19 cellular contexts compared by ENCODE assay signal in the genomic region with DNA sequence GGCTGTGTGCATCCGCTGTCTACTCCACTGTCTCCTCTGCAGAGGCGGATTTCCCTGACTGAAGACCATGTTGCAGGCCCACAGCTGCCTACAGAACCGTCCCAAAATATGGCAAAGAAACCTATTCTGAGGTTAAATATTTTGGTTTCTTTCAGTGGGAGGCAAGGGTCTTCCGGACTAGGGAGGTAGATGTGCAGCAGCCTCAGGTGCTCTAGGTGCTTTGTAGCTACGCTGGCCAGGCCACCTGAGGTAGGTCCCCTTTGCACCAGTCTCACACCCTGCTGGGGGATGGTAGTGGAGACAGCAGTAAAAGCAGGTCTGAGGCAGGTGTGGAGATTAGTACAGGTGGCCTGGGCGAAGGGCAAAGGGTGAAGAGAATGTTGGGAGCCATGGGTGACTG. TPM values are rescaled to one million over a fixed set of nuclear protein-coding genes. Genes with fewer than 3 reads are reported as not detected.
"Had no signal": no experiment of that assay in that cellular context is flagged by ENCODE, and none has a peak within 500 bp of the region (broad histone marks: within the 10 kb centered on the region; RNA-seq: fewer than 3 reads in every experiment).

No MANE protein-coding gene starts in this region.

- H3K4me3 ChIP-seq: dorsolateral prefrontal cortex, esophagus squamous epithelium, mucosa of descending colon, prostate gland, thoracic aorta had no signal

- H3K4me1 Mint-ChIP-seq: nephron, WTC11 had no signal

- H3K4me3 Mint-ChIP-seq: activated T-helper 1 cell treated with anti-CD3 and anti-CD28 coated beads, Interleukin-12 subunit alpha, Interleukin-12 subunit beta, Interleukin-2, Interleukin-4 antibody, amounts not matched to agents 30 ng/mL and 10 ng/mL and 1 ng/mL, durations not matched to agents 14 hours and 24 hours and 36 hours; nephron; stimulated activated naive CD8-positive, alpha-beta T cell treated with anti-CD3 and anti-CD28 coated beads, Interleukin-15, amount 100 ng/mL, for 72 hours; WTC11 had no signal

- H3K9me3 Mint-ChIP-seq: activated T-helper 1 cell treated with anti-CD3 and anti-CD28 coated beads, Interleukin-12 subunit alpha, Interleukin-12 subunit beta, Interleukin-2, Interleukin-4 antibody, amounts not matched to agents 30 ng/mL and 10 ng/mL and 1 ng/mL, durations not matched to agents 14 hours and 24 hours and 36 hours; nephron; stimulated activated naive CD8-positive, alpha-beta T cell treated with anti-CD3 and anti-CD28 coated beads, Interleukin-15, amount 100 ng/mL, for 72 hours; WTC11 had no signal

- H3K27ac ChIP-seq: esophagus squamous epithelium, thoracic aorta had no signal

- H3K9me3 ChIP-seq: esophagus squamous epithelium, mucosa of descending colon, prostate gland, thoracic aorta had no signal

- H3K27me3 ChIP-seq: dorsolateral prefrontal cortex, esophagus squamous epithelium had no signal

- H3K27ac Mint-ChIP-seq: activated T-helper 1 cell treated with anti-CD3 and anti-CD28 coated beads, Interleukin-12 subunit alpha, Interleukin-12 subunit beta, Interleukin-2, Interleukin-4 antibody, amounts not matched to agents 30 ng/mL and 10 ng/mL and 1 ng/mL, durations not matched to agents 14 hours and 24 hours and 36 hours; nephron; stimulated activated naive CD8-positive, alpha-beta T cell treated with anti-CD3 and anti-CD28 coated beads, Interleukin-15, amount 100 ng/mL, for 72 hours; WTC11 had no signal

- H3K27me3 Mint-ChIP-seq: stimulated activated naive CD8-positive, alpha-beta T cell treated with anti-CD3 and anti-CD28 coated beads, Interleukin-15, amount 100 ng/mL, for 72 hours had no signal

- ATAC-seq: mucosa of descending colon; sciatic nerve; stimulated activated naive CD8-positive, alpha-beta T cell treated with anti-CD3 and anti-CD28 coated beads, Interleukin-15, amount 100 ng/mL, for 72 hours; WTC11 had no signal

- DNase-seq: activated CD4-positive, alpha-beta T cell treated with anti-CD3 and anti-CD28 coated beads for 48 hours; activated naive CD4-positive, alpha-beta T cell; anterior cingulate cortex; dorsolateral prefrontal cortex; esophagus squamous epithelium; foreskin fibroblast; mammary epithelial cell; mucosa of descending colon; stimulated activated CD4-positive, alpha-beta T cell treated with anti-CD3 and anti-CD28 coated beads, Interleukin-2, amount 100 ng/mL, for 24 hours; stimulated activated naive CD8-positive, alpha-beta T cell treated with anti-CD3 and anti-CD28 coated beads, Interleukin-15, amount 100 ng/mL, for 72 hours had no signal

RNA-seq across cellular contexts. Expression of gene SPDYE3, which starts 42.3 kb away (rescaled TPM):
- total RNA-seq: activated T-helper 1 cell treated with anti-CD3 and anti-CD28 coated beads, Interleukin-12 subunit alpha, Interleukin-12 subunit beta, Interleukin-2, Interleukin-4 antibody, amounts not matched to agents 30 ng/mL and 10 ng/mL and 1 ng/mL, durations not matched to agents 14 hours and 24 hours and 36 hours; cerebellum; esophagus squamous epithelium; mammary epithelial cell; mucosa of descending colon; omental fat pad; sciatic nerve; thoracic aorta; urinary bladder; WTC11 had no signal
